In the genomic region with DNA sequence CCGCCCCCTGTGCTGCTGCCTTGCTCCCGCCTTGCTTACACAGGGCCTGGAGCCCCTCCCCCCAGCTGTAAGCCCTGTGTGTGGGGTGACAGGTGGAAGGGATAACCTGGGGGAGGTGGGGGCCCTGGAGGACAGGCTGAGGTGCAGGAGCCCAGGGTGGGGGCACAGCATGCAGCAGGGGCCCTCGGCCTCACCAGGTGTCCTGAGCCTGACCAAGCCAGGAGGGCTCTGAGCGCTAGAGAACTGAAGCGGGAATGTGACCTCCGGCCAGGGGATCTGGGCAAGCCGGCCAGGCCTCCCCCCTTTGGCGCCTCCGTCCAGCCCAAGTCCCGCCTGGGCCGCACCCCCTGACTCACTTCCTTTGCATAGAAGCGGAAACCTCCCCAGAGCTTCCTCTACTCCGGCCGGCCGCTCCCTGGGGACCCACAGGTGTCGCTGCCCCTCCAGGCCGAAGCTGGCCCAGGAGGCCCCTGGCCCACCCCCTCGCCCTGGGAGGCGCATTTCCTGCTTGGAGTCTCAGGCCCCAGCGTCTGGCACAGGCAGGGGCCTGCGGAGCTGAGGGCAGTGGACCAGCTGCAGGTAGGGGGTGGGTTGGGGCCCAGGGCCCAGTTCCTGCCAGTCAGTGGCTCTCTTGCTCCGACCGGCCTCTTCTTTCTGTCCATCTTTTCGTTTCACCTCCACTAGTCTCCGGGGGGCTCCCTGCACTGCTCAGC, we compare ENCODE assay signal across 1 cellular context.
A peak's percentile ranks its signal among the peaks of the same experiment; 100 is the strongest.
TF ChIP-seq lines count a peak whose summit lies in the region.

TSS of gene TOR4A (plus strand) at position 398 of the 713 bp plus-strand sequence. CDS start 964 bp downstream, outside the sequence.

TF ChIP-seq in K562, 482 proteins besides CTCF, POLR2A, EP300 and RAD21 (continued from another document and continues in another):
- no peak for TF ChIP-seq BRF2 (IDR thresholded peaks at IDR 0.05; ENCODE audit: borderline replicate concordance, insufficient read depth, insufficient read length)
- no peak for TF ChIP-seq HDAC8 (tag; IDR thresholded peaks at IDR 0.05)
- TF ChIP-seq TFE3 (CRISPR knock-in tag; IDR thresholded peaks at IDR 0.05) = no peak
- peak; percentile 78 for TF ChIP-seq POLR2B (IDR thresholded peaks at IDR 0.05; ENCODE audit: low read depth, partially characterized antibody)
- TF ChIP-seq, protein P1, sequence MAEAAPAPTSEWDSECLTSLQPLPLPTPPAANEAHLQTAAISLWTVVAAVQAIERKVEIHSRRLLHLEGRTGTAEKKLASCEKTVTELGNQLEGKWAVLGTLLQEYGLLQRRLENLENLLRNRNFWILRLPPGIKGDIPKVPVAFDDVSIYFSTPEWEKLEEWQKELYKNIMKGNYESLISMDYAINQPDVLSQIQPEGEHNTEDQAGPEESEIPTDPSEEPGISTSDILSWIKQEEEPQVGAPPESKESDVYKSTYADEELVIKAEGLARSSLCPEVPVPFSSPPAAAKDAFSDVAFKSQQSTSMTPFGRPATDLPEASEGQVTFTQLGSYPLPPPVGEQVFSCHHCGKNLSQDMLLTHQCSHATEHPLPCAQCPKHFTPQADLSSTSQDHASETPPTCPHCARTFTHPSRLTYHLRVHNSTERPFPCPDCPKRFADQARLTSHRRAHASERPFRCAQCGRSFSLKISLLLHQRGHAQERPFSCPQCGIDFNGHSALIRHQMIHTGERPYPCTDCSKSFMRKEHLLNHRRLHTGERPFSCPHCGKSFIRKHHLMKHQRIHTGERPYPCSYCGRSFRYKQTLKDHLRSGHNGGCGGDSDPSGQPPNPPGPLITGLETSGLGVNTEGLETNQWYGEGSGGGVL (CRISPR knock-in tag; IDR thresholded peaks at IDR 0.05) = no peak
- TF ChIP-seq DIDO1 (tag; IDR thresholded peaks at IDR 0.05; ENCODE audit: low read depth) = no peak
- TF ChIP-seq GATAD2A (IDR thresholded peaks at IDR 0.05) = peak; percentile 32; the same call in 1 of the 2 replicates
- TF ChIP-seq NONO (IDR thresholded peaks at IDR 0.05; ENCODE audit: low read depth in 2 of 2, low read length in 1 of 2) = peak in 1 of 2 experiments; percentile 39; a peak in 2 of 4 replicates
- no peak for TF ChIP-seq NFXL1 (CRISPR knock-in tag; IDR thresholded peaks at IDR 0.05)
- no peak for TF ChIP-seq ZNF232 (CRISPR knock-in tag; IDR thresholded peaks at IDR 0.05)
- no peak for TF ChIP-seq POLR3A (IDR thresholded peaks at IDR 0.05; ENCODE audit: borderline replicate concordance, extremely low read depth, insufficient read depth, insufficient read length)
- no peak for TF ChIP-seq POU5F1 (IDR thresholded peaks at IDR 0.05; ENCODE audit: borderline replicate concordance, low read depth, low read length, partially characterized antibody)
- 0 out of 2 replicates have a peak, but pooled peaks have one; percentile 0 for TF ChIP-seq MEF2A (IDR thresholded peaks at IDR 0.05; ENCODE audit: control insufficient read depth, low read depth, low read length)
- peak; percentile 65; the same call in 1 of the 2 replicates for TF ChIP-seq NR2C2 (CRISPR knock-in tag; IDR thresholded peaks at IDR 0.05)
- peak; percentile 79 for TF ChIP-seq NR2C2 (tag; IDR thresholded peaks at IDR 0.05)
- TF ChIP-seq ZSCAN29 (IDR thresholded peaks at IDR 0.05) = no peak
- TF ChIP-seq ASH1L (IDR thresholded peaks at IDR 0.05; ENCODE audit: borderline replicate concordance, low read depth, partially characterized antibody) = no peak
- TF ChIP-seq, protein P2, sequence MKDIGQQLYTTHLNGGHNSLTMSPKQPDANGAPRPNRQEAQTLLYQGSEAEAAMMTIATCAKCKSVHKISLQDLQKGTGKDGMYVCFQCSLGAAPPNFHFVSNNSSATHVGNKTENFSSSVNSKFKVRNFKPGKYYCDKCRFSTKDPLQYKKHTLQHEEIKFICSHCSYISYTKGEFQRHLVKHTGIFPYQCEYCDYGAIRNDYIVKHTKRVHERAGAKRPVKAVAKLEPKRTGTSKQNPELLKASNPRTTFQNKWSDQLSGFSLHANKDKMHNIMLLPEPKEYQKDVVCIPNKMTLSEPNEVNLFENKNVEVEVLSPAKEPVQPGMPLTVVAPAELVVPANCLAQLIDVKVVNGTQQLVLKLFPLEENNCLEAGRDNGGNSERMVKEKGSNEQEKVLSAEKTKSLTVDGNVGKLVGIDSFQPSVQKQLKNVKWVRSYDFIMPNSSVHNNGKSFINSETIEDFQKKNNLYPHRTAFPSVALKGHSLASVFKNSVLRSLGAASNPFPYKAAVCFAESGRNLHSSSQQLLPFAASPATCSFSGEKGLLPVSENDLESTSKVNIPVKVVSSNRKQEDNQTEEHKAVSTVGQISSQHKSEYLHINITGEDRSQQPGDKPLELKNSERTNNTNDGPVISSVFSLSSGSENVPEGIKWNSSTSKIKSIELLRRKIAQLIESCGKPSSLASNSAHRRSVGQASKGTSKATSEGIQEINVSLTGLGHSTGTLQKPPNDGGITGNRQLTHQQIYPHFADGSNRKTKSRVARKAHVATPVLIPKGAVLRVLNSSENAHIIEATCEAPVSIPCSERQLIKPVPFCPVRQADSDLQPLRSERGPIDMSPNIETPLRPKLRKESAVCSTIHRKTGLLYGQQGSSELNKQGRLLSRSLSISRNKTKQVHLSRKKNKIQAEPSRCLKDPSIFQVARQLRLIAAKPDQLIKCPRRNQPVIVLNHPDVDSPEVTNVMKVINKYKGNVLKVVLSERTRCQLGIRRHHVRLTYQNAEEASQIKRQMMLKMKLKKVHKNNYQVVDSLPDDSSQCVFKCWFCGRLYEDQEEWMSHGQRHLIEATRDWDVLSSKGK (CRISPR knock-in tag; IDR thresholded peaks at IDR 0.05) = no peak
- TF ChIP-seq, protein P3, sequence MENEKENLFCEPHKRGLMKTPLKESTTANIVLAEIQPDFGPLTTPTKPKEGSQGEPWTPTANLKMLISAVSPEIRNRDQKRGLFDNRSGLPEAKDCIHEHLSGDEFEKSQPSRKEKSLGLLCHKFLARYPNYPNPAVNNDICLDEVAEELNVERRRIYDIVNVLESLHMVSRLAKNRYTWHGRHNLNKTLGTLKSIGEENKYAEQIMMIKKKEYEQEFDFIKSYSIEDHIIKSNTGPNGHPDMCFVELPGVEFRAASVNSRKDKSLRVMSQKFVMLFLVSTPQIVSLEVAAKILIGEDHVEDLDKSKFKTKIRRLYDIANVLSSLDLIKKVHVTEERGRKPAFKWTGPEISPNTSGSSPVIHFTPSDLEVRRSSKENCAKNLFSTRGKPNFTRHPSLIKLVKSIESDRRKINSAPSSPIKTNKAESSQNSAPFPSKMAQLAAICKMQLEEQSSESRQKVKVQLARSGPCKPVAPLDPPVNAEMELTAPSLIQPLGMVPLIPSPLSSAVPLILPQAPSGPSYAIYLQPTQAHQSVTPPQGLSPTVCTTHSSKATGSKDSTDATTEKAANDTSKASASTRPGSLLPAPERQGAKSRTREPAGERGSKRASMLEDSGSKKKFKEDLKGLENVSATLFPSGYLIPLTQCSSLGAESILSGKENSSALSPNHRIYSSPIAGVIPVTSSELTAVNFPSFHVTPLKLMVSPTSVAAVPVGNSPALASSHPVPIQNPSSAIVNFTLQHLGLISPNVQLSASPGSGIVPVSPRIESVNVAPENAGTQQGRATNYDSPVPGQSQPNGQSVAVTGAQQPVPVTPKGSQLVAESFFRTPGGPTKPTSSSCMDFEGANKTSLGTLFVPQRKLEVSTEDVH (IDR thresholded peaks at IDR 0.05; ENCODE audit: low read depth, partially characterized antibody) = no peak
- TF ChIP-seq HNRNPUL1 (IDR thresholded peaks at IDR 0.05; ENCODE audit: low read length) = no peak
- no peak for TF ChIP-seq RUNX1 (IDR thresholded peaks at IDR 0.05; ENCODE audit: low read depth)
- no peak for TF ChIP-seq FOXJ2 (tag; IDR thresholded peaks at IDR 0.05)
- no peak for TF ChIP-seq YY1 (IDR thresholded peaks at IDR 0.05; ENCODE audit: borderline replicate concordance in 1 of 3, control insufficient read depth in 1 of 3, extremely low read depth in 1 of 3, insufficient read depth in 3 of 3, insufficient read length in 1 of 3, insufficient replicate concordance in 2 of 3, low read depth in 1 of 3, low read length in 2 of 3)
- TF ChIP-seq MGA (IDR thresholded peaks at IDR 0.05) = no peak; the same call in 1 of the 2 replicates
- no peak for TF ChIP-seq NFE2L1 (tag; IDR thresholded peaks at IDR 0.05; ENCODE audit: borderline replicate concordance, low read depth)
- no peak for TF ChIP-seq ARID2 (IDR thresholded peaks at IDR 0.05)
- peak in 1 of 2 experiments; percentile 5; a peak in 2 of 4 replicates for TF ChIP-seq TRIM24 (IDR thresholded peaks at IDR 0.05)
- TF ChIP-seq NFYB (IDR thresholded peaks at IDR 0.05; ENCODE audit: extremely low read depth, insufficient read length) = no peak
